Comparison of ENCODE assay signal across 1 cellular context in the genomic region with DNA sequence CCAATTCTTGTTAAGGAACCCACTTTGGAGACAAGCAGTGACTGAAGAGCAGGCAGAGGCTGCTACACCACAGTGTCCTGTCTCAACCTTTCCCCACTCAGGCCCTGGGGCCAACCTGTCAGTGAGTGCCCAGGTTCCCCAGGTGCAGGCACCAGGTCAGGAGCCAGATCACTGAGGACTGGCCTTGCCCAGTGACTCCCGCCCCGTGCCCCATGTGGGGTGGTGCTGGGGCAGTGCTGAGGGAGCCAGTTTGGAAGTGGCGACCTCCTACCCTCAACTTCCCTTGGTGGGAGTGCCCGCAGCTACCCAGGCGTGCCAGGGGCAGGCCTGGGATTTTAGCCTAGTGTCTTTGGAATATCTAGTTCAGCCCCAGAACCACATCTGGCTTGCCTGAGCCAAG.
TF ChIP-seq lines count a peak whose summit lies in the region.

No MANE protein-coding gene starts in this region.

TF ChIP-seq in H1, 55 proteins besides CTCF, POLR2A, EP300 and RAD21:
- TF ChIP-seq SP4 (IDR thresholded peaks at IDR 0.05; ENCODE audit: low read length), result no peak
- no peak for TF ChIP-seq BRCA1 (IDR thresholded peaks at IDR 0.05; ENCODE audit: low read depth, low read length)
- no peak for TF ChIP-seq FOSL1 (IDR thresholded peaks at IDR 0.05; ENCODE audit: insufficient read depth, low read depth, low read length)
- no peak for TF ChIP-seq JUN (IDR thresholded peaks at IDR 0.05; ENCODE audit: low read depth, low read length)
- TF ChIP-seq PHF8 (conservative IDR thresholded peaks at IDR 0.05; ENCODE audit: low read depth, low read length), result no peak
- no peak for TF ChIP-seq SAP30 (IDR thresholded peaks at IDR 0.05; ENCODE audit: insufficient read depth, insufficient replicate concordance, low read length)
- no peak for TF ChIP-seq BACH1 (IDR thresholded peaks at IDR 0.05; ENCODE audit: low read length)
- TF ChIP-seq TBP (IDR thresholded peaks at IDR 0.05; ENCODE audit: low read depth, low read length), result no peak
- no peak for TF ChIP-seq SP2 (IDR thresholded peaks at IDR 0.05; ENCODE audit: low read length)
- TF ChIP-seq POU5F1 (IDR thresholded peaks at IDR 0.05; ENCODE audit: low read depth, low read length), result no peak
- no peak for TF ChIP-seq CHD1 (IDR thresholded peaks at IDR 0.05; ENCODE audit: low read depth, low read length)
- TF ChIP-seq, protein P1, sequence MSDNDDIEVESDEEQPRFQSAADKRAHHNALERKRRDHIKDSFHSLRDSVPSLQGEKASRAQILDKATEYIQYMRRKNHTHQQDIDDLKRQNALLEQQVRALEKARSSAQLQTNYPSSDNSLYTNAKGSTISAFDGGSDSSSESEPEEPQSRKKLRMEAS (IDR thresholded peaks at IDR 0.05), result no peak
- TF ChIP-seq HDAC2 (IDR thresholded peaks at IDR 0.05; ENCODE audit: borderline replicate concordance in 1 of 2, low read depth in 2 of 2, low read length in 2 of 2), result no peak
- TF ChIP-seq RNF2 (IDR thresholded peaks at IDR 0.05; ENCODE audit: borderline replicate concordance, low read depth, low read length, missing control alignments, poor library complexity, severe bottlenecking), result no peak
- TF ChIP-seq GTF2F1 (IDR thresholded peaks at IDR 0.05; ENCODE audit: borderline replicate concordance, low read depth, low read length), result no peak
- TF ChIP-seq CEBPB (IDR thresholded peaks at IDR 0.05; ENCODE audit: low read depth, low read length), result no peak
- TF ChIP-seq SIX5 (IDR thresholded peaks at IDR 0.05; ENCODE audit: low read depth, low read length), result no peak
